Comparison of ENCODE assay signal across 33 cellular contexts in the genomic region with DNA sequence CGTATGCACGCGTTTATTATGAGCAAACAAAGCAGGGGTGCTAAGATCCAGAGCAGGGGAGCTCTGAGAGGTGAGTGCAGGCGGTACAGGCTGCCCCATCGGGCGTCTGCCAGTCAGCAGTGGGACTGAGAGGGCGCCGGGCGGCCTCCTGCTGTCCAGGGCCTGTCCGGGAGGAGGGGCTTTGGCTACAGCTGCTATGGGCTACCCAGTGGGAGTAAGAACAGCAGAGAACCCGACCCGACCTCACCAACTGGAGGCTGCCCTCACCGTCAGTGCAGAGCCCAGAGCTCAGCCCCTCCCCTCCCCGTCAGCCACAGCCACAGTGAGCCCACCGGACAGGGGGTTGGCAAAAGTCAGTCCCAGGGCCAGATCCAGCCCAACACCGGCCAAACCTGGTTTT. TPM values are rescaled to one million over a fixed set of nuclear protein-coding genes. Genes with fewer than 3 reads are reported as not detected.
DNase-seq lines count a peak whose midpoint lies in the region; ATAC-seq and TF ChIP-seq lines count a peak whose summit lies in the region.
"Had no signal": no experiment of that assay in that cellular context is flagged by ENCODE, and none has a peak within 500 bp of the region (broad histone marks: within the 10 kb centered on the region; RNA-seq: fewer than 3 reads in every experiment).

No MANE protein-coding gene starts in this region.

- H3K27ac ChIP-seq in WERI-Rb-1, result peak overlapping the region; percentile 7
- H3K27ac ChIP-seq: 22Rv1, ascending aorta, esophagus squamous epithelium, prostate gland had no signal

- H3K27me3 Mint-ChIP-seq in nephron progenitor cell (ENCODE audit: low read depth, poor library complexity), result peaks cover 3% of the 10 kb centered on the region
- H3K27me3 Mint-ChIP-seq: activated naive CD8-positive, alpha-beta T cell treated with anti-CD3 and anti-CD28 coated beads for 36 hours; IgD-negative memory B cell had no signal

- H3K4me3 ChIP-seq in WERI-Rb-1 (ENCODE audit: low read depth, low read length), result no peak overlapping the region
- H3K4me3 ChIP-seq: ascending aorta, esophagus squamous epithelium, prostate gland had no signal

- peaks cover 26% of the 10 kb centered on the region for H3K36me3 ChIP-seq in WERI-Rb-1
- H3K36me3 ChIP-seq: ascending aorta, prostate gland had no signal

- H3K27me3 ChIP-seq in WERI-Rb-1 (ENCODE audit: insufficient read depth, low read depth, severe bottlenecking), result no peaks in the 10 kb centered on the region
- H3K27me3 ChIP-seq: ascending aorta had no signal

- DNase-seq in DMS 273 (lab: John Stamatoyannopoulos, UW; ENCODE audit: unreplicated experiment) (peak; percentile 41), DMS 273 treated with DMSO at 0.1 percent for 48 hours (lab: John Stamatoyannopoulos, UW) (no peak), LHCN-M2 (ENCODE audit: low read depth) (peak; percentile 15), WERI-Rb-1 (peak; percentile 91), nephron progenitor cell (peak; percentile 68), GOT3 (lab: John Stamatoyannopoulos, UW) (no peak), GM13977 (ENCODE audit: low spot score) (no peak)
- DNase-seq: activated effector memory CD4-positive, alpha-beta T cell treated with anti-CD3 and anti-CD28 coated beads, Interleukin-2, amount 50 U/mL, for 16 hours; activated naive CD8-positive, alpha-beta T cell treated with anti-CD3 and anti-CD28 coated beads for 36 hours; activated T-cell treated with anti-CD3 and anti-CD28 coated beads, Interleukin-2, amount 50 U/mL, for 1 hour; Calu3; esophagus squamous epithelium; foreskin melanocyte; immature natural killer cell; NCI-H1048; NCI-H2029 treated with DMSO at 0.1 percent for 48 hours; NCI-H510A; nucleus accumbens; stimulated activated naive CD4-positive, alpha-beta T cell treated with Interleukin-2 at 50 U/mL for 16 hours had no signal

- H3K4me3 Mint-ChIP-seq in nephron progenitor cell, result no peak overlapping the region
- H3K4me3 Mint-ChIP-seq: activated naive CD8-positive, alpha-beta T cell treated with anti-CD3 and anti-CD28 coated beads for 36 hours; IgD-negative memory B cell; immature natural killer cell; memory B cell; T-helper 1 cell treated with Interleukin-12 subunit alpha and Interleukin-12 subunit beta and Interleukin-4 antibody, amounts not matched to agents 30 μg/mL and 1 μg/mL, for 36 hours had no signal

- no peak for ATAC-seq in HG02678 (IDR thresholded peaks at IDR 0.05; ENCODE audit: unreplicated experiment)
- ATAC-seq: left lobe of liver had no signal

- no peaks in the 10 kb centered on the region for H3K9me3 Mint-ChIP-seq in nephron progenitor cell
- H3K9me3 Mint-ChIP-seq: activated naive CD8-positive, alpha-beta T cell treated with anti-CD3 and anti-CD28 coated beads for 36 hours; IgD-negative memory B cell; immature natural killer cell; memory B cell; T-helper 1 cell treated with Interleukin-12 subunit alpha and Interleukin-12 subunit beta and Interleukin-4 antibody, amounts not matched to agents 30 μg/mL and 1 μg/mL, for 36 hours had no signal

- no peak for TF ChIP-seq CTCF in WERI-Rb-1 (IDR thresholded peaks at IDR 0.05; ENCODE audit: low read depth, low read length)
- TF ChIP-seq CTCF in nephron progenitor cell (IDR thresholded peaks at IDR 0.05), result no peak
- no peak for TF ChIP-seq CTCF in GM13977 (IDR thresholded peaks at IDR 0.05; ENCODE audit: extremely low read depth, insufficient read depth, missing control alignments)

- in situ Hi-C loops in GM13977 (cut with MboI; ENCODE audit: low pct_unique_long_range_greater_than_20kb, low sequenced_read_pairs, unreplicated experiment), result no loop called here

- H3K27ac Mint-ChIP-seq in nephron progenitor cell, result no peak overlapping the region
- H3K27ac Mint-ChIP-seq: activated naive CD8-positive, alpha-beta T cell treated with anti-CD3 and anti-CD28 coated beads for 36 hours; IgD-negative memory B cell; immature natural killer cell; memory B cell; T-helper 1 cell treated with Interleukin-12 subunit alpha and Interleukin-12 subunit beta and Interleukin-4 antibody, amounts not matched to agents 30 μg/mL and 1 μg/mL, for 36 hours had no signal

- no peaks in the 10 kb centered on the region for H3K36me3 Mint-ChIP-seq in nephron progenitor cell (ENCODE audit: low read depth)
- H3K36me3 Mint-ChIP-seq: activated naive CD8-positive, alpha-beta T cell treated with anti-CD3 and anti-CD28 coated beads for 36 hours; IgD-negative memory B cell; immature natural killer cell had no signal

- H3K9me3 ChIP-seq in WERI-Rb-1 (ENCODE audit: severe bottlenecking), result peaks cover 5% of the 10 kb centered on the region
- H3K9me3 ChIP-seq: ascending aorta, esophagus squamous epithelium, prostate gland had no signal

- peaks cover 16% of the 10 kb centered on the region for H3K4me1 Mint-ChIP-seq in nephron progenitor cell
- H3K4me1 Mint-ChIP-seq: activated naive CD8-positive, alpha-beta T cell treated with anti-CD3 and anti-CD28 coated beads for 36 hours; IgD-negative memory B cell; immature natural killer cell; memory B cell had no signal

RNA-seq across cellular contexts. Expression of gene AATK, which starts 18.6 kb away (rescaled TPM):
- 0.06 and 0.23 TPM in 2 replicates for total RNA-seq in LHCN-M2 (2014; rRNA removed)
- 0.11 TPM for polyA plus RNA-seq in LHCN-M2 (2012)
- total RNA-seq: Calu3 had no signal

RNA-seq across cellular contexts. Expression of gene PVALEF, which starts 19.3 kb away (rescaled TPM):
- total RNA-seq in LHCN-M2 (2014; rRNA removed), result not detected in 2 replicates
- polyA plus RNA-seq in LHCN-M2 (2012), result not detected
- total RNA-seq: activated CD8-positive, alpha-beta memory T cell treated with anti-CD3 and anti-CD28 coated beads for 36 hours; activated naive CD8-positive, alpha-beta T cell treated with anti-CD3 and anti-CD28 coated beads for 36 hours; ascending aorta; Calu3; cardiac septum; esophagus squamous epithelium; left lobe of liver; prostate gland; SK-MEL-5; skeletal muscle tissue; temporal lobe; urinary bladder had no signal
- polyA plus RNA-seq: IgD-negative memory B cell, immature natural killer cell, urinary bladder had no signal

RNA-seq across cellular contexts. Expression of gene CEP131, which starts 38.2 kb away (rescaled TPM):
- 16.4 and 18.6 TPM in 2 replicates for total RNA-seq in LHCN-M2 (2014; rRNA removed)
- 10.1 TPM for polyA plus RNA-seq in LHCN-M2 (2012)

RNA-seq across cellular contexts. Expression of gene TEPSIN, which starts 54.3 kb away (rescaled TPM):
- total RNA-seq in LHCN-M2 (2014; rRNA removed), result 27.7 and 30.0 TPM in 2 replicates
- polyA plus RNA-seq in LHCN-M2 (2012), result 7.1 TPM

RNA-seq across cellular contexts. Expression of gene NDUFAF8, which starts 54.5 kb away (rescaled TPM):
- 39.9 and 47.0 TPM in 2 replicates for total RNA-seq in LHCN-M2 (2014; rRNA removed)
- 245 TPM for polyA plus RNA-seq in LHCN-M2 (2012)

Comparison
In these comparisons a context has a peak if more than half of its experiments do, and no peak if none do; other contexts are left out.
1. DNase-seq: peak in DMS 273 (single experiment), LHCN-M2 (single experiment), WERI-Rb-1 (single experiment) and nephron progenitor cell (single experiment); none in DMS 273 treated with DMSO at 0.1 percent for 48 hours (single experiment), GOT3 (single experiment) and GM13977 (single experiment).